Comparison of ENCODE assay signal across 19 cellular contexts in the genomic region with DNA sequence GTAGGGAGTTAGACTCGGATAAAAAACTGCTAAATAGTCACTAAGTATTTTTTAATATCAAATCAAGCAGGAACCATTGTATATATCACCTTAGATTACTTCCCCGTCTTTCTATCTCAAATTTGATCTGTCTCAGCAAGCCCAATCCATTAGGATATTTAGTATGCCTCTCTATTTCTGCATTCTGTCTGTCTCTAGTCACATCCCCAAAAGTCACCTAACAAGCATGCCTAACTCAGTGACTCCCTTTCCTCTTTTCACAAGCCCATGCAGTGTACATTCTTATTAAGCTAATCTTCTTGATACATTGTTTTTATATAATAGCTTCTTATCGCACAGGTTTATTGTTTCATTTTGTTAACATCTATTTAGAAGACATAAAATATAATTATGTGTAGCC. TPM values are rescaled to one million over a fixed set of nuclear protein-coding genes. Genes with fewer than 3 reads are reported as not detected.
"Had no signal": no experiment of that assay in that cellular context is flagged by ENCODE, and none has a peak within 500 bp of the region (broad histone marks: within the 10 kb centered on the region; RNA-seq: fewer than 3 reads in every experiment).

No MANE protein-coding gene starts in this region.

- H3K4me3 ChIP-seq: cardiac muscle cell, spleen, testis had no signal

- H3K27me3 ChIP-seq: cardiac muscle cell, foreskin keratinocyte, spleen, testis had no signal

- DNase-seq: activated CD4-positive, alpha-beta T cell treated with anti-CD3 and anti-CD28 coated beads, Interleukin-2, amount 50 U/mL, for 1 hour; activated CD8-positive, alpha-beta memory T cell treated with anti-CD3 and anti-CD28 coated beads, Interleukin-2, amount 50 U/mL, for 48 hours; activated effector memory CD4-positive, alpha-beta T cell treated with anti-CD3 and anti-CD28 coated beads, Interleukin-2, amount 50 U/mL, for 16 hours; activated naive CD4-positive, alpha-beta T cell treated with anti-CD3 and anti-CD28 coated beads, Interleukin-2, amount 50 U/mL, for 16 hours; activated T-cell treated with anti-CD3 and anti-CD28 coated beads, Interleukin-2, amount 50 U/mL, for 72 hours; effector memory CD8-positive, alpha-beta T cell; hypothalamus; islet precursor cell; midbrain; posterior cingulate gyrus; spleen; stimulated activated CD4-positive, alpha-beta T cell treated with anti-CD3 and anti-CD28 coated beads, Interleukin-4, amount 100 ng/mL, for 4 hours; T1000; testis had no signal

- ATAC-seq: activated T-cell treated with anti-CD3 and anti-CD28 coated beads, Interleukin-2, amount 50 U/mL, for 72 hours; effector memory CD8-positive, alpha-beta T cell; stimulated activated memory B cell treated with anti-CD40 and anti-IgM and Interleukin-4, amounts not matched to agents 10 μg/mL and 1 μg/mL and 100 μg/mL, for 72 hours had no signal

- H3K36me3 ChIP-seq: cardiac muscle cell, spleen had no signal

- H3K27ac ChIP-seq: cardiac muscle cell, foreskin keratinocyte had no signal

- H3K9me3 ChIP-seq: testis had no signal

RNA-seq across cellular contexts. Expression of gene PDE1A, which starts 57.8 kb away (rescaled TPM):
- total RNA-seq: activated T-cell treated with anti-CD3 and anti-CD28 coated beads, Interleukin-2, amount 50 U/mL, for 72 hours; epithelial cell of proximal tubule; T-helper 1 cell treated with Interleukin-12 subunit alpha and Interleukin-12 subunit beta and Interleukin-4 antibody, amounts not matched to agents 30 ng/mL and 1 ng/mL, for 36 hours had no signal
- polyA plus RNA-seq: foreskin keratinocyte had no signal
